Comparison of ENCODE assay signal across 1 cellular context in genomic region chr12:52942056-52942913, GRCh38.
TF ChIP-seq lines count a peak whose summit lies in the region.

No MANE protein-coding gene starts in this region.

TF ChIP-seq in H1, 55 proteins besides CTCF, POLR2A, EP300 and RAD21:
- TF ChIP-seq MAX (IDR thresholded peaks at IDR 0.05), result no peak
- no peak for TF ChIP-seq CREB1 (IDR thresholded peaks at IDR 0.05)
- no peak for TF ChIP-seq SIN3A (conservative IDR thresholded peaks at IDR 0.05 in 1 of 2, IDR thresholded peaks at IDR 0.05 in 1 of 2; ENCODE audit: low read depth in 1 of 2, low read length in 2 of 2)
- TF ChIP-seq RBBP5 (IDR thresholded peaks at IDR 0.05; ENCODE audit: borderline replicate concordance, low read depth, low read length), result no peak
- no peak for TF ChIP-seq CBX5 (IDR thresholded peaks at IDR 0.05; ENCODE audit: low read depth, low read length)
- TF ChIP-seq PHF8 (conservative IDR thresholded peaks at IDR 0.05; ENCODE audit: low read depth, low read length), result no peak
- no peak for TF ChIP-seq JUND (IDR thresholded peaks at IDR 0.05; ENCODE audit: low read length)
- no peak for TF ChIP-seq SP1 (IDR thresholded peaks at IDR 0.05; ENCODE audit: low read depth, low read length)
- no peak for TF ChIP-seq SAP30 (IDR thresholded peaks at IDR 0.05; ENCODE audit: insufficient read depth, insufficient replicate concordance, low read length)
- TF ChIP-seq TCF12 (IDR thresholded peaks at IDR 0.05; ENCODE audit: low read depth, low read length), result no peak
